ENCODE assay signal across 14 cellular contexts in genomic region chr11:112614605-112615004, GRCh38.
"Had no signal": no experiment of that assay in that cellular context is flagged by ENCODE, and none has a peak within 500 bp of the region (broad histone marks: within the 10 kb centered on the region; RNA-seq: fewer than 3 reads in every experiment).

No MANE protein-coding gene starts in this region.

- ATAC-seq: left colon, natural killer cell had no signal

- H3K9me3 Mint-ChIP-seq: natural killer cell had no signal

- H3K4me3 Mint-ChIP-seq: activated naive CD8-positive, alpha-beta T cell; natural killer cell had no signal

- H3K36me3 ChIP-seq: cardiac muscle cell, sigmoid colon had no signal

- H3K27me3 ChIP-seq: cardiac muscle cell, sigmoid colon had no signal

- H3K36me3 Mint-ChIP-seq: activated naive CD8-positive, alpha-beta T cell; natural killer cell had no signal

- DNase-seq: activated CD4-positive, CD25-positive, alpha-beta regulatory T cell; activated effector memory CD4-positive, alpha-beta T cell treated with Interleukin-2 at 50 U/mL for 16 hours; activated T-cell treated with anti-CD3 and anti-CD28 coated beads, Interleukin-2, amount 50 U/mL, for 1 hour; amygdala; left colon; natural killer cell; sigmoid colon; stimulated activated CD4-positive, alpha-beta T cell treated with anti-CD3 and anti-CD28 coated beads, Interleukin-12 subunit alpha, Interleukin-12 subunit beta, amount 100 ng/mL, for 4 hours; stimulated activated naive CD4-positive, alpha-beta T cell; substantia nigra; trophoblast cell had no signal

- H3K9me3 ChIP-seq: sigmoid colon had no signal

- H3K4me1 Mint-ChIP-seq: natural killer cell had no signal

- H3K4me3 ChIP-seq: cardiac muscle cell, lung, sigmoid colon had no signal

- H3K27ac Mint-ChIP-seq: activated naive CD8-positive, alpha-beta T cell; natural killer cell had no signal

- H3K27ac ChIP-seq: cardiac muscle cell, sigmoid colon had no signal
